In the genomic region with DNA sequence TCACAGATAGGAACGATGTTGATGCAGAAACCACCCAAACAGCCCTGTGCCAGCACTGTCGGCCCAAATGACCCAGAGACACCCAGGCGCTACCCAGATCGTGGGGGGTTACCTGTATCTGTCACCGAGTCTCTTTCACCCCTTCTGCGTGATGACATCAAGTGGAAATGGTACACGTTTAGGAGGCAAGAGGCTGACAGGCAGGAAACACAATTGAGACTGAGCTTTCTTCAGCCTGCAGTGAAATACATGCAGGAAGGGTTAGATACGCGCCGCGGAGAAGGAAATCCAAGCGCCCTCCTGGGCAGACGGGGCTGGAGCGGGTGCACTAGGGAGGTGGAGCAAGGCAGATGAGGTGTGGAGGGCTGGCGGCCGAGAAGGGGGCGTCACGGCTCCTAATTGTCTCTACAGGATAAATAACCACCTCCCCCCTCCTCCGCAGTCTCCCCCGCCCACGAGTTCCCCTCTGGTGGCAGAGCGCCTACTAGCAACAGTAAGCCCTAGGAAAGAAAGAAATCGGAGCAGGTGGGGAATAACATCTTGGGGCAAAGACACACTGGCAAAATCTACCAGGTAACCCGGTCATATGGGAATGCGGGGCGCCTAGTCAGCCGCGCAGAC, we compare ENCODE assay signal across 8 cellular contexts. TPM values are rescaled to one million over a fixed set of nuclear protein-coding genes. Genes with fewer than 3 reads are reported as not detected.
DNase-seq lines count a peak whose midpoint lies in the region; ATAC-seq and TF ChIP-seq lines count a peak whose summit lies in the region.

Gene RNF152, minus strand, starts transcription at position 325 of the 621 bp plus-strand sequence. CDS start 76,544 bp downstream, outside the sequence.

- H3K36me3 ChIP-seq in HUES48 (ENCODE audit: control insufficient read depth, insufficient read depth, low read length) (no peaks in the 10 kb centered on the region), duodenal mucosa (ENCODE audit: control insufficient read depth in 1 of 2, insufficient read depth in 2 of 2, low read length in 2 of 2) (peaks cover 0 to 7% of the 10 kb centered on the region in 2 donors)

- ATAC-seq in activated B cell treated with CpG ODN at 0.5 μM for 24 hours (ENCODE audit: low read depth) (no peak), GM18870 (IDR thresholded peaks at IDR 0.05; ENCODE audit: unreplicated experiment) (no peak)

- H3K4me3 ChIP-seq in AG04449 (ENCODE audit: low read depth, low read length) (peak within 1 kb of the TSS; percentile 80), HUES48 (ENCODE audit: low read depth, low read length) (peak within 1 kb of the TSS; percentile 83), duodenal mucosa (ENCODE audit: low read depth in 1 of 2, low read length in 2 of 2) (peak within 1 kb of the TSS; percentile 80 to 86), lower leg skin (ENCODE audit: low read depth, poor library complexity, severe bottlenecking) (peak within 1 kb of the TSS; percentile 94)

- H3K4me3 Mint-ChIP-seq in activated B cell treated with CpG ODN at 0.5 μM for 24 hours = peak within 1 kb of the TSS; percentile 79

- H3K27me3 Mint-ChIP-seq in activated B cell treated with CpG ODN at 0.5 μM for 24 hours = peaks cover 46% of the 10 kb centered on the region

- H3K4me1 Mint-ChIP-seq in activated B cell treated with CpG ODN at 0.5 μM for 24 hours = peaks cover 15% of the 10 kb centered on the region

- no peak for DNase-seq in AG04449 (ENCODE audit: low read depth, low spot score)
- DNase-seq in activated B cell treated with CpG ODN at 0.5 μM for 24 hours = no peak
- peak; percentile 33 to 88 for DNase-seq in lower leg skin (ENCODE audit: low spot score in 2 of 2)
- peak; percentile 34 to 47 for DNase-seq in stimulated activated CD8-positive, alpha-beta memory T cell treated with anti-CD3 and anti-CD28 coated beads, Interleukin-7, amount 100 ng/mL, for 4 hours (ENCODE audit: low read depth in 2 of 2)
- no peak for DNase-seq in GOT3 (lab: John Stamatoyannopoulos, UW)

- no peaks in the 10 kb centered on the region for H3K9me3 ChIP-seq in HUES48 (ENCODE audit: control insufficient read depth, insufficient read depth, low read length)
- no peaks in the 10 kb centered on the region for H3K9me3 ChIP-seq in duodenal mucosa (ENCODE audit: control insufficient read depth in 1 of 2, low read length in 2 of 2)

- CTCF ChIA-PET in AG04449 (lab: Yijun Ruan, JAX) (interaction anchor here (0.9 to 3.3 kb wide), 9 partner anchors 9 to 341 kb away, joined by 3 to 18 read pairs (median 7); no protein-coding TSS in a partner anchor), activated B cell treated with CpG ODN at 0.5 μM for 24 hours (lab: Charles Lee) (no interaction called here)

- POLR2A ChIA-PET in AG04449 (lab: Yijun Ruan, JAX) (interaction anchor here (0.9 kb wide), 1 partner anchor 239 kb away, joined by 3 read pairs; no protein-coding TSS in a partner anchor), activated B cell treated with CpG ODN at 0.5 μM for 24 hours (lab: Charles Lee) (no interaction called here)

- peaks cover 17% of the 10 kb centered on the region for H3K4me1 ChIP-seq in HUES48 (ENCODE audit: control insufficient read depth, insufficient read depth, low read length)
- peaks cover 4 to 27% of the 10 kb centered on the region in 2 donors for H3K4me1 ChIP-seq in duodenal mucosa (ENCODE audit: control insufficient read depth in 1 of 2, insufficient read depth in 2 of 2, low read length in 2 of 2)

- intact Hi-C loops in activated B cell treated with CpG ODN at 0.5 μM for 24 hours (cut with micrococcal nuclease) = loop anchor here (5.0 kb wide), 1 partner anchor 310 kb away; no protein-coding TSS in a partner anchor
- intact Hi-C loops in lower leg skin (cut with DNase I; ENCODE audit: low total_unique reads) = no loop called here

- 8% methylated on average over 28 of the region's 28 CpGs for WGBS in lower leg skin, 2 donors

- TF ChIP-seq CTCF in AG04449 (IDR thresholded peaks at IDR 0.05; ENCODE audit: insufficient read depth, low read length, missing control alignments) (peak; percentile 28), activated B cell treated with CpG ODN at 0.5 μM for 24 hours (IDR thresholded peaks at IDR 0.05) (no peak), lower leg skin (IDR thresholded peaks at IDR 0.05) (no peak)

- no peak within 1 kb of the TSS for H3K27ac Mint-ChIP-seq in activated B cell treated with CpG ODN at 0.5 μM for 24 hours

- H3K9ac ChIP-seq in HUES48 (ENCODE audit: low read depth, low read length) = peak within 1 kb of the TSS; percentile 59; the same call in 1 of the 2 replicates
- peak within 1 kb of the TSS; percentile 63 to 80 for H3K9ac ChIP-seq in duodenal mucosa (ENCODE audit: low read depth in 1 of 2, low read length in 2 of 2)

- peaks cover 45% of the 10 kb centered on the region for H3K27me3 ChIP-seq in HUES48 (ENCODE audit: control insufficient read depth, insufficient read depth, low read length)
- peaks cover 0 to 4% of the 10 kb centered on the region in 2 donors for H3K27me3 ChIP-seq in duodenal mucosa (ENCODE audit: control insufficient read depth in 1 of 2, insufficient read depth in 2 of 2, low read length in 2 of 2)

- no peaks in the 10 kb centered on the region for H3K36me3 Mint-ChIP-seq in activated B cell treated with CpG ODN at 0.5 μM for 24 hours (ENCODE audit: low read depth)

- no peak for TF ChIP-seq POLR2A in lower leg skin (IDR thresholded peaks at IDR 0.05)

- no peak within 1 kb of the TSS for H3K27ac ChIP-seq in HUES48 (ENCODE audit: low read depth, low read length)
- H3K27ac ChIP-seq in duodenal mucosa (ENCODE audit: low read depth, low read length) = peak within 1 kb of the TSS; percentile 63

- H3K9me3 Mint-ChIP-seq in activated B cell treated with CpG ODN at 0.5 μM for 24 hours = no peaks in the 10 kb centered on the region

RNA-seq across cellular contexts. Expression of gene RNF152, which starts in this region (rescaled TPM):
- total RNA-seq in activated B cell treated with CpG ODN at 0.5 μM for 24 hours (0.02 TPM in 1 of 2 replicates, not detected in the other), lower leg skin (100 to 1,000 TPM in 1 of 4 donors, 10 to 100 TPM in 3; 37.1 to 112 (median 82.5) TPM)

Comparison
In these comparisons a context has a peak if more than half of its experiments do, and no peak if none do; other contexts are left out.
1. RNA of gene RNF152 (total RNA-seq): 37.1 to 112 TPM in lower leg skin; 0.02 TPM in activated B cell treated with CpG ODN at 0.5 μM for 24 hours; every median in the first group is over 10 times any median in the second.
2. DNase-seq: peak in lower leg skin (2 of 2) and stimulated activated CD8-positive, alpha-beta memory T cell treated with anti-CD3 and anti-CD28 coated beads, Interleukin-7, amount 100 ng/mL, for 4 hours (2 of 2); none in AG04449 (single experiment), activated B cell treated with CpG ODN at 0.5 μM for 24 hours (single experiment) and GOT3 (single experiment).
3. Peak in every context shown above with its lines, with median percentiles within 50 percentile points of each other: H3K4me3 ChIP-seq.